Comparison of ENCODE assay signal across 8 cellular contexts in the genomic region with DNA sequence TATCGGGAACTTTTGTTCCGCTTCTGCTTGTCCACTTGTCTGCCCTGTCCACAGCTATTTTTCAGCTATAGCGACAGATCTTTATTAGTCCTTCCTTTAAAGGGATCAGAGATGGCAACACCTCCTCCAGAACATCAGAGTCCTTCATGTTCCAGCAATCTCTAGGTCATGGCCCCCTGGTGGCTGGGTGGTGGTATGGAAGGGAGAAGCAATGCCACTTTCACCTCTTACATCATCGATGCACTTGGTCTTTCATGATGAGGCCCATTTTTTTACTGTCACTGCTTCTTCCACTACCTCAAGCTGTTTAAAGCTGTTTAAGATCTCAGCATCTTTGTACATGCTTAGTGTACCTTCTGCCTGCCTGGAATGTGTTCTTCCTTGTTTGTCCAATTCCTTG.
DNase-seq lines count a peak whose midpoint lies in the region; ATAC-seq and TF ChIP-seq lines count a peak whose summit lies in the region.

No MANE protein-coding gene starts in this region.

- CTCF ChIA-PET in HEK293T (lab: Yijun Ruan, JAX) = no interaction called here

- H3K4me3 ChIP-seq in colonic mucosa = no peak overlapping the region

- no peak overlapping the region for H3K27ac ChIP-seq in colonic mucosa

- H3K27me3 ChIP-seq in colonic mucosa = no peaks in the 10 kb centered on the region

- H3K9ac ChIP-seq in colonic mucosa (ENCODE audit: low read depth in 2 of 2, low read length in 2 of 2) = no peak overlapping the region

- H3K4me1 ChIP-seq in colonic mucosa = no peaks in the 10 kb centered on the region

- POLR2A ChIA-PET in HEK293T (lab: Yijun Ruan, JAX) = no interaction called here

- intact Hi-C loops in colonic mucosa (cut with DNase I) = no loop called here

- DNase-seq in CD1c-positive myeloid dendritic cell (ENCODE audit: extremely low spot score) (peak; percentile 40), HEK293T (ENCODE audit: extremely low spot score) (peak; percentile 62), T-helper 9 cell (peak; percentile 22), colonic mucosa (peak; percentile 23), mucosa of gallbladder (ENCODE audit: low spot score) (no peak), NCI-H1105 (lab: John Stamatoyannopoulos, UW) (no peak)
- peak; percentile 34 for DNase-seq in stimulated activated CD4-positive, alpha-beta T cell treated with anti-CD3 and anti-CD28 coated beads, Interleukin-12 subunit alpha, Interleukin-12 subunit beta, amount 100 ng/mL, for 4 hours

- no peaks in the 10 kb centered on the region for H3K9me3 ChIP-seq in colonic mucosa

- ATAC-seq in GM21786 (IDR thresholded peaks at IDR 0.05; ENCODE audit: unreplicated experiment) = no peak

- no peaks in the 10 kb centered on the region for H3K36me3 ChIP-seq in colonic mucosa

- TF ChIP-seq CTCF in colonic mucosa (IDR thresholded peaks at IDR 0.05) = peak; percentile 32

TF ChIP-seq in HEK293T, 16 proteins besides CTCF, POLR2A, EP300 and RAD21:
- TF ChIP-seq ELF4 (IDR thresholded peaks at IDR 0.05) = no peak
- TF ChIP-seq HDGF (IDR thresholded peaks at IDR 0.05; ENCODE audit: borderline replicate concordance) = no peak
- no peak for TF ChIP-seq CTBP1 (IDR thresholded peaks at IDR 0.05; ENCODE audit: borderline replicate concordance)
- no peak for TF ChIP-seq SUZ12 (IDR thresholded peaks at IDR 0.05)
- no peak for TF ChIP-seq TARDBP (IDR thresholded peaks at IDR 0.05)
- no peak for TF ChIP-seq FOXA1 (IDR thresholded peaks at IDR 0.05)
- TF ChIP-seq SP1 (IDR thresholded peaks at IDR 0.05) = no peak
- no peak for TF ChIP-seq L3MBTL2 (conservative IDR thresholded peaks at IDR 0.05)

Comparison
In these comparisons a context has a peak if more than half of its experiments do, and no peak if none do; other contexts are left out.
1. DNase-seq: peak in CD1c-positive myeloid dendritic cell (single experiment), HEK293T (single experiment), T-helper 9 cell (single experiment), colonic mucosa (single experiment) and stimulated activated CD4-positive, alpha-beta T cell treated with anti-CD3 and anti-CD28 coated beads, Interleukin-12 subunit alpha, Interleukin-12 subunit beta, amount 100 ng/mL, for 4 hours (single experiment); none in mucosa of gallbladder (single experiment) and NCI-H1105 (single experiment).